1 cellular context compared by ENCODE assay signal in genomic region chr1:17561252-17561558, GRCh38.
TF ChIP-seq lines count a peak whose summit lies in the region.

No MANE protein-coding gene starts in this region.

TF ChIP-seq in HCT116, 20 proteins besides CTCF, POLR2A, EP300 and RAD21 (continued from another document):
- no peak for TF ChIP-seq ATF3 (IDR thresholded peaks at IDR 0.05)
- no peak for TF ChIP-seq ELF1 (IDR thresholded peaks at IDR 0.05; ENCODE audit: borderline replicate concordance, low read depth)
- no peak for TF ChIP-seq SP1 (IDR thresholded peaks at IDR 0.05; ENCODE audit: low read depth)
TF ChIP-seq in HCT116: peak in this region for 0.
